9 cellular contexts compared by ENCODE assay signal in the genomic region with DNA sequence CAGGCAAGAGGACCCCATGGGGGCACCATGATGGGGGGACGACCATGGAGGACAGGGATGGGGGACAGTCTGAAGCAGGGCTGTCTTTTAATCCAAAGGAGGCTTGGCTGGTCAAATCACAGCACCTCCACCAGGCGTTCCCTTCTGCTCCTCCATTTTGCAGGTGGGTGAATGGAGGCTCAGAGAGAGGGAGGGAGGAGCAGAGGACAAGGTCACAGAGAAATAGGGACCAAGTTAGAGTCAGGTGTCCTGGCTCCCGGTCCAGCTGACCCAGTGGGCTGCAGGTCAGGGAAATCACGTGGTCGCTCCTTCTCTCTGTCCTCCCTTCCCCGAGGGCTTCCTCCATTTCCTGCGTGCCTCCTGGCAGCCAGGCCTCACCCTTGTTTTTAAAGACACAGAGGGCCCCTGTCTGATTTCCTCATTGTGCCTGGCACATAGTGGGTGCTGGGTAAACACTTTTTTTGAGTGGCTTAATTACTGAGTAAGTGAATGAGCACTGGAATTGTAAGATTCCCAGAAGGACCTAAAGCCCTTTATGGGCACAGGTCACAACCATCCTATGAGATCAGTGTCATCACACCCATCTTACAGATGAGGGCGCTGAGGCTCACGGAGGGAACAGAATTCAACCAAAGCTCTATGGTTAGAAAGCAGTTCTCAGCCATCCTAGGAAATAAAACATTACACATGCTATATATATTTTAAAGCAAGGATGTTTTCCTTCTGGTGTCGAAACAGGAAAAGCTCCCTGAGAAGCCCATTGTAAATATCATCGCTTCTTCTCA.
A peak's percentile ranks its signal among the peaks of the same experiment; 100 is the strongest.
DNase-seq lines count a peak whose midpoint lies in the region; ATAC-seq and TF ChIP-seq lines count a peak whose summit lies in the region.
"Had no signal": no experiment of that assay in that cellular context is flagged by ENCODE, and none has a peak within 500 bp of the region (broad histone marks: within the 10 kb centered on the region; RNA-seq: fewer than 3 reads in every experiment).

No MANE protein-coding gene starts in this region.

- no peaks in the 10 kb centered on the region for H3K9me2 ChIP-seq in OCI-LY7 (ENCODE audit: insufficient read depth, low read length)

- intact Hi-C loops in OCI-LY7 (cut with micrococcal nuclease; ENCODE audit: unreplicated experiment) = no loop called here

- TF ChIP-seq CTCF in GM20000 (IDR thresholded peaks at IDR 0.05; ENCODE audit: extremely low read depth, missing control alignments) (peak; percentile 11), OCI-LY7 (conservative IDR thresholded peaks at IDR 0.05; ENCODE audit: low read length) (peak; percentile 39), epithelial cell of esophagus (IDR thresholded peaks at IDR 0.05; ENCODE audit: insufficient read depth, low read depth, low read length, missing control alignments) (no peak), parathyroid adenoma (IDR thresholded peaks at IDR 0.05) (no peak)

- H3K4me2 ChIP-seq in OCI-LY7 (ENCODE audit: low read length) = no peak overlapping the region
- H3K4me2 ChIP-seq in parathyroid adenoma (ENCODE audit: low read length) = no peak overlapping the region

- H3K79me2 ChIP-seq in OCI-LY7 (ENCODE audit: insufficient read depth, low read depth, low read length) (no peaks in the 10 kb centered on the region), parathyroid adenoma (no peaks in the 10 kb centered on the region)

- in situ Hi-C loops in KBM-7 (cut with MboI; ENCODE audit: low pct_unique_long_range_greater_than_20kb, low sequenced_read_pairs) = no loop called here

- no TSS peak for BruUV-seq in OCI-LY7 (replicated peaks; lab: Mats Ljungman, UMichigan)

- CTCF ChIA-PET in OCI-LY7 (lab: Charles Lee; ENCODE audit: unreplicated experiment) = no interaction called here

- H3K9ac ChIP-seq in parathyroid adenoma = no peak overlapping the region

- no peak for ATAC-seq in HG03432 (IDR thresholded peaks at IDR 0.05; ENCODE audit: unreplicated experiment)

- no peak overlapping the region for H3K4me3 ChIP-seq in OCI-LY7 (ENCODE audit: low read depth, low read length, poor library complexity, severe bottlenecking)
- H3K4me3 ChIP-seq in epithelial cell of esophagus (ENCODE audit: low read length) = no peak overlapping the region
- no peak overlapping the region for H3K4me3 ChIP-seq in parathyroid adenoma (ENCODE audit: low read depth, low read length)

- H3K9me3 ChIP-seq in OCI-LY7 (ENCODE audit: low read length) (no peaks in the 10 kb centered on the region), parathyroid adenoma (ENCODE audit: control insufficient read depth, low read length) (no peaks in the 10 kb centered on the region)

- H3K4me1 ChIP-seq in OCI-LY7 (ENCODE audit: insufficient read depth, low read length, poor library complexity, severe bottlenecking) = peaks cover 12% of the 10 kb centered on the region
- no peaks in the 10 kb centered on the region for H3K4me1 ChIP-seq in parathyroid adenoma

- DNase-seq in GM20000 (ENCODE audit: low spot score) (peak; percentile 41), OCI-LY7 (ENCODE audit: low spot score) (no peak), epithelial cell of esophagus (ENCODE audit: low read depth) (peak; percentile 8), KBM-7 (no peak)
- no peak for DNase-seq in stimulated activated CD4-positive, alpha-beta T cell treated with anti-CD3 and anti-CD28 coated beads, Interleukin-15, amount 100 ng/mL, for 24 hours
- DNase-seq: activated naive CD4-positive, alpha-beta T cell treated with Interleukin-2 at 50 U/mL for 16 hours had no signal

- H2AFZ ChIP-seq in OCI-LY7 (ENCODE audit: low read length) = no peak overlapping the region
- peak overlapping the region; percentile 5 for H2AFZ ChIP-seq in parathyroid adenoma

- H3K36me3 ChIP-seq in OCI-LY7 (ENCODE audit: insufficient read depth, low read length) = no peaks in the 10 kb centered on the region
- no peaks in the 10 kb centered on the region for H3K36me3 ChIP-seq in parathyroid adenoma (ENCODE audit: control insufficient read depth, insufficient read depth, low read length)

- H3K27ac ChIP-seq in OCI-LY7 (ENCODE audit: low read depth, low read length, poor library complexity, severe bottlenecking) (no peak overlapping the region), parathyroid adenoma (no peak overlapping the region)
- H3K27ac ChIP-seq: VCaP had no signal

- H3K27me3 ChIP-seq in parathyroid adenoma (ENCODE audit: control insufficient read depth, insufficient read depth, low read length) = no peaks in the 10 kb centered on the region

- POLR2A ChIA-PET in OCI-LY7 (lab: Charles Lee) = no interaction called here

- H4K20me1 ChIP-seq in OCI-LY7 (ENCODE audit: insufficient read depth, low read length) = no peaks in the 10 kb centered on the region; the same call in 1 of the 2 replicates

Comparison
In these comparisons a context has a peak if more than half of its experiments do, and no peak if none do; other contexts are left out.
1. DNase-seq: peak in GM20000 (single experiment) and epithelial cell of esophagus (single experiment); none in OCI-LY7 (single experiment), stimulated activated CD4-positive, alpha-beta T cell treated with anti-CD3 and anti-CD28 coated beads, Interleukin-15, amount 100 ng/mL, for 24 hours (single experiment) and KBM-7 (single experiment).
2. CTCF ChIP-seq: peak in GM20000 (single experiment) and OCI-LY7 (single experiment); none in epithelial cell of esophagus (single experiment) and parathyroid adenoma (single experiment).